Comparison of ENCODE assay signal across 27 cellular contexts in the genomic region with DNA sequence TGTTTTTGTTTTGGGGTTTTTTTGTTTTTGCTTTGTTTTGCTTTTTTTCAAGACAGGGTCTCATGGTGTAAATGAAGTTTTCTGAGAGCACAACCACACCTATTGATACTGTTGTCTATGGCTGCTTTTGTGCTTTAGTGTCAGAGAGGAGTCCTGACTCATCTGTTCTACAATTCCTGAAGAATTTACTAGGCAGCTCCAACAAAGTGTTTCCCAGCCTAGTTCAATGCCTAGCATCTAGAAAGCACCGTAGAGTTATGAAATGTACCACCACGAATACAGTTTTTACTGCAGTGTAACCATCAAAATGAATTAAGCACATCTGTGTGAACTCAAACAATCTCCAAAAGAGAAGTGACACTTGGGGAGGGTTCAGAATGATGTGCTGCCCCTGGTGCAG. TPM values are rescaled to one million over a fixed set of nuclear protein-coding genes. Genes with fewer than 3 reads are reported as not detected.
DNase-seq lines count a peak whose midpoint lies in the region; ATAC-seq and TF ChIP-seq lines count a peak whose summit lies in the region.
"Had no signal": no experiment of that assay in that cellular context is flagged by ENCODE, and none has a peak within 500 bp of the region (broad histone marks: within the 10 kb centered on the region; RNA-seq: fewer than 3 reads in every experiment).

No MANE protein-coding gene starts in this region.

- TF ChIP-seq CTCF in WERI-Rb-1 (IDR thresholded peaks at IDR 0.05; ENCODE audit: low read depth, low read length), result no peak

- peak overlapping the region; percentile 61 for H3K27ac Mint-ChIP-seq in activated naive CD4-positive, alpha-beta T cell treated with anti-CD3 and anti-CD28 coated beads, Interleukin-2, amount 50 U/mL, for 24 hours
- peak overlapping the region; percentile 5 for H3K27ac Mint-ChIP-seq in stimulated activated memory B cell treated with anti-CD40 and anti-IgM and Interleukin-4, amounts not matched to agents 10 μg/mL and 1 μg/mL and 100 μg/mL, for 72 hours
- no peak overlapping the region for H3K27ac Mint-ChIP-seq in activated T-helper 17 cell treated with anti-CD3 and anti-CD28 coated beads, Interleukin-2, amount 50 U/mL, for 72 hours
- H3K27ac Mint-ChIP-seq: B cell; stimulated activated naive CD8-positive, alpha-beta T cell treated with anti-CD3 and anti-CD28 coated beads, Interleukin-15, Interleukin-2, amounts not matched to agents 100 ng/mL and 50 ng/mL, for 24 hours had no signal

- H3K27ac ChIP-seq in WERI-Rb-1, result no peak overlapping the region
- H3K27ac ChIP-seq: colonic mucosa, foreskin keratinocyte, hepatocyte, uterus had no signal

- no peaks in the 10 kb centered on the region for H3K9me3 Mint-ChIP-seq in activated naive CD4-positive, alpha-beta T cell treated with anti-CD3 and anti-CD28 coated beads, Interleukin-2, amount 50 U/mL, for 24 hours
- H3K9me3 Mint-ChIP-seq in stimulated activated memory B cell treated with anti-CD40 and anti-IgM and Interleukin-4, amounts not matched to agents 10 μg/mL and 1 μg/mL and 100 μg/mL, for 72 hours, result no peaks in the 10 kb centered on the region
- no peaks in the 10 kb centered on the region for H3K9me3 Mint-ChIP-seq in activated T-helper 17 cell treated with anti-CD3 and anti-CD28 coated beads, Interleukin-2, amount 50 U/mL, for 72 hours
- H3K9me3 Mint-ChIP-seq: stimulated activated naive CD8-positive, alpha-beta T cell treated with anti-CD3 and anti-CD28 coated beads, Interleukin-15, Interleukin-2, amounts not matched to agents 100 ng/mL and 50 ng/mL, for 24 hours had no signal

- H3K4me1 Mint-ChIP-seq in activated naive CD4-positive, alpha-beta T cell treated with anti-CD3 and anti-CD28 coated beads, Interleukin-2, amount 50 U/mL, for 24 hours, result peaks cover 44% of the 10 kb centered on the region
- peaks cover 51% of the 10 kb centered on the region for H3K4me1 Mint-ChIP-seq in stimulated activated memory B cell treated with anti-CD40 and anti-IgM and Interleukin-4, amounts not matched to agents 10 μg/mL and 1 μg/mL and 100 μg/mL, for 72 hours
- H3K4me1 Mint-ChIP-seq in activated T-helper 17 cell treated with anti-CD3 and anti-CD28 coated beads, Interleukin-2, amount 50 U/mL, for 72 hours, result peaks cover 4% of the 10 kb centered on the region

- POLR2A ChIA-PET in HEK293T (lab: Yijun Ruan, JAX), result no interaction called here

- peaks cover 81% of the 10 kb centered on the region for H3K36me3 ChIP-seq in WERI-Rb-1
- H3K36me3 ChIP-seq: uterus had no signal

- no peaks in the 10 kb centered on the region for H3K9me3 ChIP-seq in WERI-Rb-1 (ENCODE audit: severe bottlenecking)
- H3K9me3 ChIP-seq: adrenal gland, colonic mucosa, mucosa of descending colon, uterus had no signal

- ATAC-seq in stimulated activated memory B cell treated with anti-CD40 and anti-IgM and Interleukin-4, amounts not matched to agents 10 μg/mL and 1 μg/mL and 100 μg/mL, for 72 hours, result no peak
- no peak for ATAC-seq in activated T-helper 17 cell treated with anti-CD3 and anti-CD28 coated beads, Interleukin-2, amount 50 U/mL, for 72 hours (replicated peaks)
- ATAC-seq: foreskin keratinocyte, left cardiac atrium, mucosa of descending colon, Panc1 had no signal

- no peak for DNase-seq in activated naive CD4-positive, alpha-beta T cell treated with Interleukin-2 at 50 U/mL for 16 hours
- peak; percentile 14 for DNase-seq in MV-4-11 (lab: John Stamatoyannopoulos, UW)
- peak; percentile 17 for DNase-seq in epidermal melanocyte (ENCODE audit: insufficient read length, low spot score)
- DNase-seq in HEK293T (ENCODE audit: extremely low spot score), result no peak
- no peak for DNase-seq in WERI-Rb-1
- DNase-seq: colonic mucosa; DMS153; effector CD8-positive, alpha-beta T cell; erythroblast; foreskin keratinocyte; left cardiac atrium; mucosa of descending colon; NCI-H1092; NCI-H187 treated with DMSO at 0.1 percent for 48 hours; NCI-H526 treated with DMSO at 0.1 percent for 48 hours; SHP77; SW 1271; T1000; uterus had no signal

- H3K4me3 Mint-ChIP-seq in activated naive CD4-positive, alpha-beta T cell treated with anti-CD3 and anti-CD28 coated beads, Interleukin-2, amount 50 U/mL, for 24 hours, result no peak overlapping the region
- H3K4me3 Mint-ChIP-seq in stimulated activated memory B cell treated with anti-CD40 and anti-IgM and Interleukin-4, amounts not matched to agents 10 μg/mL and 1 μg/mL and 100 μg/mL, for 72 hours, result no peak overlapping the region
- no peak overlapping the region for H3K4me3 Mint-ChIP-seq in activated T-helper 17 cell treated with anti-CD3 and anti-CD28 coated beads, Interleukin-2, amount 50 U/mL, for 72 hours
- H3K4me3 Mint-ChIP-seq: B cell; stimulated activated naive CD8-positive, alpha-beta T cell treated with anti-CD3 and anti-CD28 coated beads, Interleukin-15, Interleukin-2, amounts not matched to agents 100 ng/mL and 50 ng/mL, for 24 hours had no signal

- no peaks in the 10 kb centered on the region for H3K27me3 ChIP-seq in WERI-Rb-1 (ENCODE audit: insufficient read depth, low read depth, severe bottlenecking)
- H3K27me3 ChIP-seq: adrenal gland, colonic mucosa, foreskin keratinocyte, hepatocyte, uterus had no signal

- H3K27me3 Mint-ChIP-seq in activated naive CD4-positive, alpha-beta T cell treated with anti-CD3 and anti-CD28 coated beads, Interleukin-2, amount 50 U/mL, for 24 hours, result no peaks in the 10 kb centered on the region
- no peaks in the 10 kb centered on the region for H3K27me3 Mint-ChIP-seq in stimulated activated memory B cell treated with anti-CD40 and anti-IgM and Interleukin-4, amounts not matched to agents 10 μg/mL and 1 μg/mL and 100 μg/mL, for 72 hours
- H3K27me3 Mint-ChIP-seq in activated T-helper 17 cell treated with anti-CD3 and anti-CD28 coated beads, Interleukin-2, amount 50 U/mL, for 72 hours, result no peaks in the 10 kb centered on the region
- H3K27me3 Mint-ChIP-seq: B cell; stimulated activated naive CD8-positive, alpha-beta T cell treated with anti-CD3 and anti-CD28 coated beads, Interleukin-15, Interleukin-2, amounts not matched to agents 100 ng/mL and 50 ng/mL, for 24 hours had no signal

- H3K4me3 ChIP-seq in WERI-Rb-1 (ENCODE audit: low read depth, low read length), result no peak overlapping the region
- H3K4me3 ChIP-seq: adrenal gland, colonic mucosa, hepatocyte, mucosa of descending colon, uterus had no signal

- peaks cover 18% of the 10 kb centered on the region for H3K36me3 Mint-ChIP-seq in activated naive CD4-positive, alpha-beta T cell treated with anti-CD3 and anti-CD28 coated beads, Interleukin-2, amount 50 U/mL, for 24 hours
- H3K36me3 Mint-ChIP-seq in stimulated activated memory B cell treated with anti-CD40 and anti-IgM and Interleukin-4, amounts not matched to agents 10 μg/mL and 1 μg/mL and 100 μg/mL, for 72 hours, result peaks cover 62% of the 10 kb centered on the region
- peaks cover 97% of the 10 kb centered on the region for H3K36me3 Mint-ChIP-seq in activated T-helper 17 cell treated with anti-CD3 and anti-CD28 coated beads, Interleukin-2, amount 50 U/mL, for 72 hours (ENCODE audit: low read depth)

- CTCF ChIA-PET in HEK293T (lab: Yijun Ruan, JAX), result no interaction called here

TF ChIP-seq in HEK293T, 16 proteins besides CTCF, POLR2A, EP300 and RAD21:
- TF ChIP-seq SUZ12 (IDR thresholded peaks at IDR 0.05) (no peak), FOXA1 (IDR thresholded peaks at IDR 0.05) (no peak), HDGF (IDR thresholded peaks at IDR 0.05; ENCODE audit: borderline replicate concordance) (no peak), LEF1 (IDR thresholded peaks at IDR 0.05; ENCODE audit: borderline replicate concordance) (no peak), FOXM1 (IDR thresholded peaks at IDR 0.05; ENCODE audit: borderline replicate concordance) (no peak), FOXK2 (IDR thresholded peaks at IDR 0.05) (no peak), L3MBTL2 (conservative IDR thresholded peaks at IDR 0.05) (no peak), NFRKB (IDR thresholded peaks at IDR 0.05) (no peak)

RNA-seq across cellular contexts. Expression of a gene that starts 21.2 kb away (rescaled TPM):
- 100 to 1,000 TPM; 119 to 124 TPM for total RNA-seq in activated T-helper 17 cell treated with anti-CD3 and anti-CD28 coated beads, Interleukin-2, amount 50 U/mL, for 72 hours

RNA-seq across cellular contexts. Expression of a gene that starts 21.5 kb away (rescaled TPM):
- total RNA-seq in activated T-helper 17 cell treated with anti-CD3 and anti-CD28 coated beads, Interleukin-2, amount 50 U/mL, for 72 hours, result 100 to 1,000 TPM; 126 to 159 TPM

RNA-seq across cellular contexts. Expression of a gene that starts 36.3 kb away (rescaled TPM):
- total RNA-seq in activated T-helper 17 cell treated with anti-CD3 and anti-CD28 coated beads, Interleukin-2, amount 50 U/mL, for 72 hours, result 10 to 100 TPM; 29.5 to 38.7 TPM

RNA-seq across cellular contexts. Expression of a gene that starts 36.8 kb away (rescaled TPM):
- 1 to 10 TPM; 2.3 to 5.3 TPM for total RNA-seq in activated T-helper 17 cell treated with anti-CD3 and anti-CD28 coated beads, Interleukin-2, amount 50 U/mL, for 72 hours

RNA-seq across cellular contexts. Expression of a gene that starts 46.0 kb away (rescaled TPM):
- 1,000 to 10,000 TPM in 1 of 2 donors, 100 to 1,000 TPM in 1; 860 to 1,029 TPM for total RNA-seq in activated T-helper 17 cell treated with anti-CD3 and anti-CD28 coated beads, Interleukin-2, amount 50 U/mL, for 72 hours

Comparison
In these comparisons a context has a peak if more than half of its experiments do, and no peak if none do; other contexts are left out.
1. DNase-seq: peak in MV-4-11 (single experiment) and epidermal melanocyte (single experiment); none in activated naive CD4-positive, alpha-beta T cell treated with Interleukin-2 at 50 U/mL for 16 hours (single experiment), HEK293T (single experiment) and WERI-Rb-1 (single experiment).